In the genomic region with DNA sequence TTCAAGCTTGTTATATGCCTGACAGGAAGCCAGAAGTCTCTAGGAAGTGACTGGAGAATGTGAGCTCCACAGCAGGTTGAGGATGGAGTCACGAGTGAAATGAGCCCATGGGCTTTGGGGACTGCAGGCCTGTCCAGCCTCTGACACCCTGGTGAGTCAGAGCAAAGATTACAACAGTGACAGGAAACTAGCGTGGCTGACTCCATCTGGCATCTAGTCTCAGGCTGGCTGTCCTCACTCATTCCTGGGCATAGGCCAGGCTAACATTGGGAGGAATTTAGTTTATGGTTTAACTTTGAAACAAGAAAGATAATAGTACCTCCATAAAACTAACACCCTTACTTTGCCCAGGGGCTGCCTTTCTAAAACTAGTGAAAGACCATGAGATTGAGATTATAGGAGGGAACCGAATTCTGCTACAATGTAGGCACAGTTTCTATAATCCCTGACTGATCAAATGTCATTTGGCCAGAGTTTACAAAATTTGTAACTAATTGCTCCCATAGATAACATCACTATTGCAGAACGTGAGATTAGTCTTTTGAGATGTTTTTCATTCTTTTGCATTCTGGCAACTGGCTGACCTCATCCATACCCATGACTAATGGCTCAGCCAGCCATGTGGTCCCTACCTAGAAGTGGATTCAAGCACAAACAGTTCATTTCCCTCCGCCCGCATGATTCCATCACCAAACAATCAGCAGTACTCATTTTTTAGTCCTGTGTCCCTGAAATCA, we compare ENCODE assay signal across 1 cellular context.
A peak's percentile ranks its signal among the peaks of the same experiment; 100 is the strongest.
TF ChIP-seq lines count a peak whose summit lies in the region.

No MANE protein-coding gene starts in this region.

TF ChIP-seq in HCT116, 20 proteins besides CTCF, POLR2A, EP300 and RAD21 (continued from another document):
- TF ChIP-seq MAX (IDR thresholded peaks at IDR 0.05) (peak; percentile 27; the same call in 1 of the 2 replicates), ZNF274 (IDR thresholded peaks at IDR 0.05; ENCODE audit: low read depth, low read length) (no peak), ATF3 (IDR thresholded peaks at IDR 0.05) (0 out of 2 replicates have a peak, but pooled peaks have one; percentile 25), SP1 (IDR thresholded peaks at IDR 0.05; ENCODE audit: low read depth) (no peak), SIN3A (IDR thresholded peaks at IDR 0.05; ENCODE audit: low read depth) (no peak; the same call in 1 of the 2 replicates), ZFX (IDR thresholded peaks at IDR 0.05) (no peak), YY1 (IDR thresholded peaks at IDR 0.05; ENCODE audit: extremely low read depth, insufficient replicate concordance, low read depth, low read length) (no peak), EGR1 (IDR thresholded peaks at IDR 0.05; ENCODE audit: low read depth) (no peak)
